Comparison of ENCODE assay signal across 9 cellular contexts in the genomic region with DNA sequence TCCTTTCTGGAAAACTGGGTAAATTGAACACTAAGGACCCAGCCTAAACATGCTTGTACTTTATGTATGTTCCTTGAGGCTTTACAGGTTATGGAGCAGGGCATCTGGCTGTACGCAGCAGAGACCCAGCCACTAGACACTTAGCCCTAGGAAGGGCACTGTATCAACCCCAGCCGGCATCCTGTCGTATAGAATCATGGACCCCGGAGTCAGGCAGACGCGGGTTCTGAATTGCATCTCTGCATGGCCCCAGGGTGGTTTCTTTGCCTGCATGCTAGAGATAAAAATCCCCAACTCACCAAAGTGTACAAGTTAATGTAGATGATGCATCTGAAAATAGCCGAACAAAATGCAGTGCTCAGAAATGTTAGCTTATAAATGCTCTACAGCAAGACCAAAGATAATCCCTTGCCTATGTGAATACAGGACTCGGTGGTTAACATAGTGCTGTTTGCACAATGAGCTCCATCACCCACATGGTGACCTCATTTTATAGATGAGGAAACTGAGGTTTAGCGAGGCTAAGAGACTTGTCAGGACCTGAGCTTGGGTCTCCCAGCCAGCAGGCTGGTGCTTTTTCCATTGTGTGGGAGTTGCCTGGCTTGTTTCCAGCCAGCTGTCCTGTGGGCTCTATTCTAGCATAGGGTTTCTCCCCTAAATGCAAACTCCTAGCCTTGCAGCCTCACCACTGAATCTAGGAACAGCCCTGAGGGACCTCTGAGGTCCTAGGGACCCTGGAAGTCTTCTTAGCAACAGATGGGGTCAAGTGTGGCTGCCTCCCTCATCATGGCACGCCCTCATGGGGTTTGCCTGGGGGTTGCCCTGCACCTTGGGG. TPM values are rescaled to one million over a fixed set of nuclear protein-coding genes. Genes with fewer than 3 reads are reported as not detected.
DNase-seq lines count a peak whose midpoint lies in the region; ATAC-seq and TF ChIP-seq lines count a peak whose summit lies in the region.
"Had no signal": no experiment of that assay in that cellular context is flagged by ENCODE, and none has a peak within 500 bp of the region (broad histone marks: within the 10 kb centered on the region; RNA-seq: fewer than 3 reads in every experiment).

No MANE protein-coding gene starts in this region.

- 0 out of 4 replicates have a peak overlapping the region, but pooled peaks of 1 of the 2 experiments have one; percentile 39 for H3K27ac ChIP-seq in SK-N-SH (ENCODE audit: low read depth in 2 of 2, low read length in 1 of 2)

- TF ChIP-seq CTCF in SK-N-SH (IDR thresholded peaks at IDR 0.05), result no peak
- TF ChIP-seq CTCF in progenitor cell of endocrine pancreas (IDR thresholded peaks at IDR 0.05; ENCODE audit: unreplicated experiment), result no peak

- DNase-seq in SK-N-SH (peak; percentile 58), progenitor cell of endocrine pancreas (ENCODE audit: low spot score, unreplicated experiment) (no peak), left colon (no peak)
- DNase-seq in activated CD4-positive, alpha-beta T cell treated with anti-CD3 and anti-CD28 coated beads, Interleukin-2, amount 50 U/mL, for 4 hours, result peak; percentile 56 to 57
- peak; percentile 64 for DNase-seq in stimulated activated naive B cell treated with anti-CD40 and anti-IgM and Interleukin-4, amounts not matched to agents 10 μg/mL and 1 μg/mL and 100 μg/mL, for 72 hours
- DNase-seq: NCI-H510A had no signal

- no peaks in the 10 kb centered on the region for H3K36me3 ChIP-seq in SK-N-SH (replicated peaks in 1 of 2; ENCODE audit: control insufficient read depth in 1 of 2, insufficient read depth in 2 of 2, low read length in 1 of 2)

- no peaks in the 10 kb centered on the region for H4K20me1 ChIP-seq in SK-N-SH (ENCODE audit: insufficient read depth)

- POLR2A ChIA-PET in SK-N-SH (lab: Yijun Ruan, JAX), result no interaction called here

- no peaks in the 10 kb centered on the region for H3K36me3 Mint-ChIP-seq in stimulated activated naive B cell treated with anti-CD40 and anti-IgM and Interleukin-4, amounts not matched to agents 10 μg/mL and 1 μg/mL and 100 μg/mL, for 72 hours
- H3K36me3 Mint-ChIP-seq in progenitor cell of endocrine pancreas (ENCODE audit: insufficient read depth), result no peaks in the 10 kb centered on the region

- H3K27me3 ChIP-seq in SK-N-SH (ENCODE audit: insufficient read depth), result no peaks in the 10 kb centered on the region; the same call in 1 of the 2 replicates

- H3K27me3 Mint-ChIP-seq in stimulated activated naive B cell treated with anti-CD40 and anti-IgM and Interleukin-4, amounts not matched to agents 10 μg/mL and 1 μg/mL and 100 μg/mL, for 72 hours, result no peaks in the 10 kb centered on the region
- peaks cover 5% of the 10 kb centered on the region for H3K27me3 Mint-ChIP-seq in progenitor cell of endocrine pancreas

- no peak for TF ChIP-seq RAD21 in SK-N-SH (IDR thresholded peaks at IDR 0.05; ENCODE audit: low read length)

- TF ChIP-seq EP300 in SK-N-SH (IDR thresholded peaks at IDR 0.05; ENCODE audit: borderline replicate concordance in 1 of 2, low read depth in 1 of 2, low read length in 1 of 2), result no peak

- peaks cover 21 to 37% of the 10 kb centered on the region in 2 donors for H3K4me1 Mint-ChIP-seq in stimulated activated naive B cell treated with anti-CD40 and anti-IgM and Interleukin-4, amounts not matched to agents 10 μg/mL and 1 μg/mL and 100 μg/mL, for 72 hours
- H3K4me1 Mint-ChIP-seq in progenitor cell of endocrine pancreas (ENCODE audit: low read depth), result no peaks in the 10 kb centered on the region

- ATAC-seq in SK-N-SH treated with all-trans-retinoic acid at 6 μM for 48 hours (no peak), esophagus mucosa (peak; percentile 88), GM19452 (IDR thresholded peaks at IDR 0.05; ENCODE audit: unreplicated experiment) (no peak), left colon (no peak)
- ATAC-seq in stimulated activated naive B cell treated with anti-CD40 and anti-IgM and Interleukin-4, amounts not matched to agents 10 μg/mL and 1 μg/mL and 100 μg/mL, for 72 hours (replicated peaks), result peak; percentile 79 to 88

- no peaks in the 10 kb centered on the region for H3K9me3 ChIP-seq in SK-N-SH

- no peak overlapping the region for H3K4me2 ChIP-seq in SK-N-SH

- peak overlapping the region; percentile 22 for H3K27ac Mint-ChIP-seq in stimulated activated naive B cell treated with anti-CD40 and anti-IgM and Interleukin-4, amounts not matched to agents 10 μg/mL and 1 μg/mL and 100 μg/mL, for 72 hours
- no peak overlapping the region for H3K27ac Mint-ChIP-seq in progenitor cell of endocrine pancreas

- no peak overlapping the region for H3K4me3 ChIP-seq in SK-N-SH (ENCODE audit: low read depth in 2 of 2, low read length in 1 of 2)

- H3K4me3 Mint-ChIP-seq in stimulated activated naive B cell treated with anti-CD40 and anti-IgM and Interleukin-4, amounts not matched to agents 10 μg/mL and 1 μg/mL and 100 μg/mL, for 72 hours, result no peak overlapping the region
- H3K4me3 Mint-ChIP-seq in progenitor cell of endocrine pancreas (ENCODE audit: low read depth), result no peak overlapping the region

- H3F3A ChIP-seq in SK-N-SH (replicated peaks; ENCODE audit: insufficient read depth), result no peaks in the 10 kb centered on the region

- H2AFZ ChIP-seq in SK-N-SH (ENCODE audit: low read depth), result no peak overlapping the region

- H3K9me2 ChIP-seq in SK-N-SH, result no peaks in the 10 kb centered on the region

- no peaks in the 10 kb centered on the region for H3K79me2 ChIP-seq in SK-N-SH (ENCODE audit: insufficient read depth)

- intact Hi-C loops in left colon (cut with DNase I, micrococcal nuclease), result no loop called here

- CTCF ChIA-PET in SK-N-SH (lab: Yijun Ruan, JAX), result interaction anchor here (0.8 to 4.9 kb wide), 3 partner anchors 10 to 151 kb away, joined by 3 to 29 read pairs (median 4); partner anchors contain the start of gene CD6

- H3K4me1 ChIP-seq in SK-N-SH (ENCODE audit: control insufficient read depth in 1 of 2, insufficient read depth in 2 of 2, low read depth in 1 of 2, low read length in 1 of 2), result peaks cover 0 to 23% of the 10 kb centered on the region in 2 experiments; a peak in 1 of 4 replicates

- no peak overlapping the region for H3K9ac ChIP-seq in SK-N-SH

- WGBS in SK-N-SH (ENCODE audit: low lambda C conversion rate), result 50% methylated on average over 10 of the region's 10 CpGs

- no peaks in the 10 kb centered on the region for H3K9me3 Mint-ChIP-seq in stimulated activated naive B cell treated with anti-CD40 and anti-IgM and Interleukin-4, amounts not matched to agents 10 μg/mL and 1 μg/mL and 100 μg/mL, for 72 hours
- no peaks in the 10 kb centered on the region for H3K9me3 Mint-ChIP-seq in progenitor cell of endocrine pancreas (ENCODE audit: low read depth)

TF ChIP-seq in SK-N-SH, 30 proteins besides CTCF, POLR2A, EP300 and RAD21 (continues in another document):
- TF ChIP-seq CHD2 (IDR thresholded peaks at IDR 0.05; ENCODE audit: low read length, partially characterized antibody), result no peak
- TF ChIP-seq RCOR1 (IDR thresholded peaks at IDR 0.05; ENCODE audit: low read length), result no peak
- TF ChIP-seq USF2 (IDR thresholded peaks at IDR 0.05; ENCODE audit: borderline replicate concordance, low read depth, low read length), result no peak
- no peak for TF ChIP-seq TAF1 (IDR thresholded peaks at IDR 0.05; ENCODE audit: borderline replicate concordance, low read depth, low read length)

TF ChIP-seq in SK-N-SH treated with all-trans-retinoic acid at 6 μM for 48 hours, 23 proteins besides CTCF, POLR2A, EP300 and RAD21:
- no peak for TF ChIP-seq ARNTL (CRISPR knock-in tag; IDR thresholded peaks at IDR 0.05; ENCODE audit: borderline replicate concordance, low read depth)
- TF ChIP-seq SNAI2 (CRISPR knock-in tag; IDR thresholded peaks at IDR 0.05), result no peak
- no peak for TF ChIP-seq OSR1 (CRISPR knock-in tag; IDR thresholded peaks at IDR 0.05)
- no peak for TF ChIP-seq ISL1 (CRISPR knock-in tag; IDR thresholded peaks at IDR 0.05)
- TF ChIP-seq BACH2 (CRISPR knock-in tag; IDR thresholded peaks at IDR 0.05; ENCODE audit: borderline replicate concordance), result no peak
- TF ChIP-seq PPARA (CRISPR knock-in tag; IDR thresholded peaks at IDR 0.05; ENCODE audit: borderline replicate concordance), result no peak
- no peak for TF ChIP-seq ZNF565 (CRISPR knock-in tag; conservative IDR thresholded peaks at IDR 0.05; ENCODE audit: low read depth)
- TF ChIP-seq TOX (CRISPR knock-in tag; IDR thresholded peaks at IDR 0.05; ENCODE audit: borderline replicate concordance), result no peak
- no peak for TF ChIP-seq PATZ1 (CRISPR knock-in tag; IDR thresholded peaks at IDR 0.05; ENCODE audit: borderline replicate concordance)
TF ChIP-seq in SK-N-SH treated with all-trans-retinoic acid at 6 μM for 48 hours: peak in this region for 0.

RNA-seq across cellular contexts. Expression of gene CD6, which starts 7.3 kb away (rescaled TPM):
- polyA plus RNA-seq in SK-N-SH (2012; rRNA removed), result not detected in 2 replicates
- polyA plus RNA-seq in SK-N-SH (2012; cell fraction: cytosol; rRNA removed), result not detected in 2 replicates
- not detected in 2 replicates for polyA plus RNA-seq in SK-N-SH (2012; cell fraction: nucleus; rRNA removed)
- total RNA-seq in esophagus mucosa (0.80 TPM), progenitor cell of endocrine pancreas (0.55 and 0.62 TPM in 2 replicates), left colon (1 to 10 TPM in 1 of 2 donors, under 1 TPM in 1; 0.67 to 1.9 TPM)

RNA-seq across cellular contexts. Expression of gene SLC15A3, which starts 26.8 kb away (rescaled TPM):
- 0.13 TPM in 1 of 2 replicates, not detected in the other for polyA plus RNA-seq in SK-N-SH (2012; rRNA removed)
- 0.03 TPM in 1 of 2 replicates, not detected in the other for polyA plus RNA-seq in SK-N-SH (2012; cell fraction: cytosol; rRNA removed)
- polyA plus RNA-seq in SK-N-SH (2012; cell fraction: nucleus; rRNA removed), result 0.17 and 0.39 TPM in 2 replicates
- total RNA-seq in esophagus mucosa (3.9 TPM), progenitor cell of endocrine pancreas (4.8 and 6.2 TPM in 2 replicates), left colon (10 to 100 TPM in 1 of 2 donors, 1 to 10 TPM in 1; 8.6 to 15.1 TPM)

RNA-seq across cellular contexts. Expression of gene TMEM132A, which starts 54.5 kb away (rescaled TPM):
- polyA plus RNA-seq in SK-N-SH (2012; rRNA removed), result 62.2 and 66.9 TPM in 2 replicates
- 30.0 and 50.0 TPM in 2 replicates for polyA plus RNA-seq in SK-N-SH (2012; cell fraction: cytosol; rRNA removed)
- 225 and 315 TPM in 2 replicates for polyA plus RNA-seq in SK-N-SH (2012; cell fraction: nucleus; rRNA removed)
- total RNA-seq in esophagus mucosa (27.0 TPM), progenitor cell of endocrine pancreas (261 and 292 TPM in 2 replicates), left colon (1 to 10 TPM; 7.8 to 9.2 TPM)

Comparison
In these comparisons a context has a peak if more than half of its experiments do, and no peak if none do; other contexts are left out.
1. DNase-seq: peak in SK-N-SH (single experiment), activated CD4-positive, alpha-beta T cell treated with anti-CD3 and anti-CD28 coated beads, Interleukin-2, amount 50 U/mL, for 4 hours (2 of 2) and stimulated activated naive B cell treated with anti-CD40 and anti-IgM and Interleukin-4, amounts not matched to agents 10 μg/mL and 1 μg/mL and 100 μg/mL, for 72 hours (single experiment); none in progenitor cell of endocrine pancreas (single experiment) and left colon (0 of 2).
2. ATAC-seq: peak in esophagus mucosa (single experiment) and stimulated activated naive B cell treated with anti-CD40 and anti-IgM and Interleukin-4, amounts not matched to agents 10 μg/mL and 1 μg/mL and 100 μg/mL, for 72 hours (2 of 2); none in SK-N-SH treated with all-trans-retinoic acid at 6 μM for 48 hours (single experiment), GM19452 (single experiment) and left colon (single experiment).